25 cellular contexts compared by ENCODE assay signal in the genomic region with DNA sequence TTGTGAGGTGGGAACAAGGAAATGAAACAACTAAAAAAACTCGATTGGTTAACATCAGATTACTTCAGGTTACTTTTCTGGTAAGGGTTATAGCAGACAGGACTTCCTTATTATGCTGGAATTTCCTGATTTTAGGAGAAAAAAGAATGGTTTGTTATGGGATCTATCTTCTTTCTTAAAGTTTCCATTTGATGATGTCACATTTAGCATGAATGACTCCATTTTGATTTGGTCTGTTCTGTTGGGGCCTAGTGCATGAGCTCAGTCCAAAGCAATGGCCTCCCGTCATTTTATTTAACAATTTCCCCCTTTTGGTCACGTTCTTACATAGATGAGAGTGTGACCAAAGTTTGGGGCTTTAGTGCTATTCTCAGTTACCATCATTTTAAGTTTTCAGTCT.
DNase-seq lines count a peak whose midpoint lies in the region; ATAC-seq, FAIRE-seq and TF ChIP-seq lines count a peak whose summit lies in the region.
"Had no signal": no experiment of that assay in that cellular context is flagged by ENCODE, and none has a peak within 500 bp of the region (broad histone marks: within the 10 kb centered on the region; RNA-seq: fewer than 3 reads in every experiment).

No MANE protein-coding gene starts in this region.

- TF ChIP-seq RAD21 in GM12878 (IDR thresholded peaks at IDR 0.05; ENCODE audit: insufficient read depth, low read depth, low read length) (no peak), HepG2 (CRISPR knock-in tag; IDR thresholded peaks at IDR 0.05) (no peak)

- H3K4me1 ChIP-seq in OCI-LY3 (ENCODE audit: low read length) (no peaks in the 10 kb centered on the region), GM12878 (ENCODE audit: control insufficient read depth, insufficient read depth, low read length) (no peaks in the 10 kb centered on the region), HepG2 (ENCODE audit: insufficient read depth, low read length) (no peaks in the 10 kb centered on the region)
- H3K4me1 ChIP-seq: A549 had no signal

- H3K27me3 ChIP-seq in OCI-LY3 (ENCODE audit: low read depth, low read length) (no peaks in the 10 kb centered on the region), GM12878 (replicated peaks in 1 of 2; ENCODE audit: control insufficient read depth in 2 of 2, insufficient read depth in 2 of 2, low read length in 1 of 2) (no peaks in the 10 kb centered on the region), HepG2 (ENCODE audit: control insufficient read depth in 1 of 2, insufficient read depth in 2 of 2, low read length in 2 of 2) (no peaks in the 10 kb centered on the region)
- H3K27me3 ChIP-seq: BLaER1 treated with 17β-estradiol and CSF1 and Interleukin-3, amounts not matched to agents 10 nM and 100 nM had no signal

- H3K4me3 ChIP-seq in OCI-LY3 (ENCODE audit: low read length) = no peak overlapping the region
- H3K4me3 ChIP-seq in GM12878 = no peak overlapping the region
- no peak overlapping the region for H3K4me3 ChIP-seq in HepG2 (replicated peaks in 1 of 3; ENCODE audit: insufficient read depth in 1 of 3, low read depth in 2 of 3, low read length in 3 of 3)
- H3K4me3 ChIP-seq: A549; BLaER1 treated with 17β-estradiol and CSF1 and Interleukin-3, amounts not matched to agents 10 nM and 100 nM had no signal

- H3K9ac ChIP-seq in OCI-LY3 (ENCODE audit: low read length) (no peak overlapping the region), GM12878 (ENCODE audit: control insufficient read depth, insufficient read depth, low read length) (no peak overlapping the region), HepG2 (ENCODE audit: insufficient read depth, low read depth, low read length) (no peak overlapping the region)
- H3K9ac ChIP-seq: BLaER1 treated with 17β-estradiol and CSF1 and Interleukin-3, amounts not matched to agents 10 nM and 100 nM had no signal

- peak; percentile 25 for DNase-seq in CD1c-positive myeloid dendritic cell (ENCODE audit: extremely low spot score)
- no peak for DNase-seq in GM12878 (ENCODE audit: low read depth, low spot score)
- DNase-seq in HepG2 (ENCODE audit: low spot score) = no peak
- DNase-seq in activated CD8-positive, alpha-beta memory T cell treated with anti-CD3 and anti-CD28 coated beads, Interleukin-2, amount 50 U/mL, for 48 hours = no peak
- DNase-seq in midbrain (lab: John Stamatoyannopoulos, UW) = no peak
- DNase-seq: AML-193; CD4-positive, alpha-beta memory T cell; CD4-positive, CD25-positive, alpha-beta regulatory T cell; CD8-positive, alpha-beta memory T cell; COR-L47; DMS 273 treated with DMSO at 0.1 percent for 48 hours; DMS153; DMS53; DMS79; DND-41; EL; GDM1 had no signal

- no peak overlapping the region for H3K4me2 ChIP-seq in OCI-LY3 (ENCODE audit: low read length)
- no peak overlapping the region for H3K4me2 ChIP-seq in GM12878 (ENCODE audit: control insufficient read depth, insufficient read depth)
- H3K4me2 ChIP-seq in HepG2 (ENCODE audit: low read depth, low read length) = no peak overlapping the region
- H3K4me2 ChIP-seq: A549; BLaER1 treated with 17β-estradiol and CSF1 and Interleukin-3, amounts not matched to agents 10 nM and 100 nM had no signal

- TF ChIP-seq EP300 in GM12878 (IDR thresholded peaks at IDR 0.05; ENCODE audit: borderline replicate concordance in 1 of 2, control insufficient read depth in 1 of 2, low read depth in 2 of 2, low read length in 2 of 2) = no peak
- no peak for TF ChIP-seq EP300 in HepG2 (IDR thresholded peaks at IDR 0.05; ENCODE audit: low read depth in 2 of 2, low read length in 2 of 2)
- no peak for TF ChIP-seq EP300 in HepG2 (CRISPR knock-in tag; IDR thresholded peaks at IDR 0.05; ENCODE audit: borderline replicate concordance)

- RAD21 ChIA-PET in GM12878 (lab: Charles Lee; ENCODE audit: unreplicated experiment) = no interaction called here

- no peaks in the 10 kb centered on the region for H3K79me2 ChIP-seq in OCI-LY3 (ENCODE audit: low read length)
- H3K79me2 ChIP-seq in GM12878 (ENCODE audit: control insufficient read depth, insufficient read depth, low read length) = no peaks in the 10 kb centered on the region
- H3K79me2 ChIP-seq in HepG2 (ENCODE audit: insufficient read depth, low read length) = no peaks in the 10 kb centered on the region

- TF ChIP-seq CTCF in OCI-LY3 (IDR thresholded peaks at IDR 0.05; ENCODE audit: low read depth, low read length) = no peak
- TF ChIP-seq CTCF in GM12878 (IDR thresholded peaks at IDR 0.05 in 2 of 3, conservative IDR thresholded peaks at IDR 0.05 in 1 of 3; ENCODE audit: control insufficient read depth in 2 of 3, extremely low read depth in 1 of 3, insufficient read depth in 1 of 3, low read depth in 3 of 3, low read length in 3 of 3) = no peak
- no peak for TF ChIP-seq CTCF in HepG2 (CRISPR knock-in tag; IDR thresholded peaks at IDR 0.05)

- in situ Hi-C loops in GM12878 (cut with MboI) = no loop called here
- in situ Hi-C loops in HepG2 (cut with HindIII; ENCODE audit: extremely low pct_ligation_motif_present, low pct_unique_long_range_greater_than_20kb) = no loop called here

- CTCF ChIA-PET in GM12878 (lab: Yijun Ruan, JAX) = interaction anchor here (1.0 to 1.1 kb wide), 2 partner anchors 9 to 89 kb away, joined by 3 to 4 read pairs; no protein-coding TSS in a partner anchor
- CTCF ChIA-PET in HepG2 (lab: Yijun Ruan, JAX; ENCODE audit: low intra/inter-chr PET ratio, low total read pairs) = no interaction called here

- intact Hi-C loops in GM12878 (cut with micrococcal nuclease; ENCODE audit: unreplicated experiment) (no loop called here), HepG2 (cut with micrococcal nuclease; ENCODE audit: unreplicated experiment) (no loop called here)

- ATAC-seq in GM12878 (no peak), HepG2 (no peak), HG03280 (IDR thresholded peaks at IDR 0.05; ENCODE audit: unreplicated experiment) (no peak)
- ATAC-seq: A549 had no signal

- H3K36me3 ChIP-seq in OCI-LY3 (replicated peaks; ENCODE audit: low read depth, low read length) = no peaks in the 10 kb centered on the region
- no peaks in the 10 kb centered on the region for H3K36me3 ChIP-seq in GM12878 (ENCODE audit: control insufficient read depth in 2 of 2, insufficient read depth in 2 of 2, low read length in 1 of 2)
- H3K36me3 ChIP-seq in HepG2 (replicated peaks in 1 of 2; ENCODE audit: control insufficient read depth in 1 of 2, insufficient read depth in 2 of 2, low read length in 2 of 2) = no peaks in the 10 kb centered on the region
- H3K36me3 ChIP-seq: BLaER1 treated with 17β-estradiol and CSF1 and Interleukin-3, amounts not matched to agents 10 nM and 100 nM had no signal

- H3K9me3 ChIP-seq in OCI-LY3 (ENCODE audit: insufficient read depth, low read length) = no peaks in the 10 kb centered on the region
- no peaks in the 10 kb centered on the region for H3K9me3 ChIP-seq in GM12878 (replicated peaks; ENCODE audit: control insufficient read depth, insufficient read depth, low read length)
- H3K9me3 ChIP-seq in HepG2 (ENCODE audit: low read length) = peaks cover 76% of the 10 kb centered on the region
- H3K9me3 ChIP-seq: A549; BLaER1 treated with 17β-estradiol and CSF1 and Interleukin-3, amounts not matched to agents 10 nM and 100 nM had no signal

- WGBS in GM12878 (ENCODE audit: insufficient coverage, insufficient replicate concordance, low lambda C conversion rate, missing lambda C conversion rate) = 17% methylated on average over 3 of the region's 3 CpGs
- WGBS in HepG2 (ENCODE audit: low lambda C conversion rate) = 0% methylated on average over 3 of the region's 3 CpGs

- SMC1A ChIA-PET in GM12878 (lab: Charles Lee; ENCODE audit: uncharacterized antibody, unreplicated experiment) = interaction anchor here (0.6 to 1.5 kb wide), 3 partner anchors 9 to 213 kb away, joined by 3 to 4 read pairs (median 3); no protein-coding TSS in a partner anchor

- no peaks in the 10 kb centered on the region for H4K20me1 ChIP-seq in OCI-LY3 (ENCODE audit: insufficient read depth, low read length)
- H4K20me1 ChIP-seq in GM12878 (ENCODE audit: control insufficient read depth, insufficient read depth) = no peaks in the 10 kb centered on the region
- H4K20me1 ChIP-seq in HepG2 (ENCODE audit: insufficient read depth, low read length) = no peaks in the 10 kb centered on the region
- H4K20me1 ChIP-seq: BLaER1 treated with 17β-estradiol and CSF1 and Interleukin-3, amounts not matched to agents 10 nM and 100 nM had no signal

- BruUV-seq in GM12878 (replicated peaks; lab: Mats Ljungman, UMichigan) = no TSS peak
- no TSS peak for BruUV-seq in HepG2 (replicated peaks; lab: Mats Ljungman, UMichigan)

- TF ChIP-seq POLR2A in GM12878 (IDR thresholded peaks at IDR 0.05; ENCODE audit: low read depth, low read length) (no peak), HepG2 (IDR thresholded peaks at IDR 0.05; ENCODE audit: insufficient read depth in 1 of 2, low read depth in 2 of 2, low read length in 2 of 2) (no peak)

- POLR2A ChIA-PET in GM12878 (lab: Charles Lee) = no interaction called here
- POLR2A ChIA-PET in HepG2 (lab: Yijun Ruan, JAX) = no interaction called here

- H2AFZ ChIP-seq in OCI-LY3 (ENCODE audit: low read depth, low read length) = peak overlapping the region; percentile 7; the same call in 1 of the 2 replicates
- H2AFZ ChIP-seq in GM12878 (ENCODE audit: control insufficient read depth, low read depth, low read length) = no peak overlapping the region
- H2AFZ ChIP-seq in HepG2 (ENCODE audit: low read length) = no peak overlapping the region

- FAIRE-seq in GM12878 (lab: Jason Lieb, UNC) (no peak), HepG2 (lab: Jason Lieb, UNC) (no peak)
- FAIRE-seq: GM12891, GM19239 had no signal

- H3K27ac ChIP-seq in OCI-LY3 (ENCODE audit: low read length) = no peak overlapping the region
- H3K27ac ChIP-seq in GM12878 (ENCODE audit: control insufficient read depth, insufficient read depth) = no peak overlapping the region
- no peak overlapping the region for H3K27ac ChIP-seq in HepG2 (ENCODE audit: extremely low read length, insufficient read depth, low read length)
- H3K27ac ChIP-seq: 22Rv1; A549; BLaER1 treated with 17β-estradiol and CSF1 and Interleukin-3, amounts not matched to agents 10 nM and 100 nM; C4-2B had no signal

TF ChIP-seq in HepG2, 621 proteins besides CTCF, POLR2A, EP300 and RAD21 (continues in another document):
- no peak for TF ChIP-seq NFIC (IDR thresholded peaks at IDR 0.05; ENCODE audit: low read length)
- no peak for TF ChIP-seq MLLT10 (CRISPR knock-in tag; IDR thresholded peaks at IDR 0.05)
- peak; percentile 74 for TF ChIP-seq ATF7 (IDR thresholded peaks at IDR 0.05)
- no peak for TF ChIP-seq ATF7 (CRISPR knock-in tag; IDR thresholded peaks at IDR 0.05)
- no peak for TF ChIP-seq KDM5A (IDR thresholded peaks at IDR 0.05; ENCODE audit: borderline replicate concordance, low read length)
- no peak for TF ChIP-seq ZNF34 (CRISPR knock-in tag; IDR thresholded peaks at IDR 0.05; ENCODE audit: borderline replicate concordance)
- TF ChIP-seq KAT8 (CRISPR knock-in tag; IDR thresholded peaks at IDR 0.05) = no peak
- TF ChIP-seq ZNF24 (IDR thresholded peaks at IDR 0.05) = no peak
- TF ChIP-seq HDAC1 (CRISPR knock-in tag; IDR thresholded peaks at IDR 0.05) = no peak
- no peak for TF ChIP-seq HOXD1 (CRISPR knock-in tag; IDR thresholded peaks at IDR 0.05)
- peak; percentile 64 for TF ChIP-seq CREB1 (IDR thresholded peaks at IDR 0.05)
- no peak for TF ChIP-seq CREB1 (CRISPR knock-in tag; IDR thresholded peaks at IDR 0.05)
